ENCODE assay signal across 7 cellular contexts in genomic region chr12:121776190-121777098, GRCh38. TPM values are rescaled to one million over a fixed set of nuclear protein-coding genes. Genes with fewer than 3 reads are reported as not detected.
DNase-seq lines count a peak whose midpoint lies in the region; ATAC-seq and TF ChIP-seq lines count a peak whose summit lies in the region.

No MANE protein-coding gene starts in this region.

- no peak overlapping the region for H3K4me3 Mint-ChIP-seq in T-helper 1 cell treated with Interleukin-12 subunit alpha and Interleukin-12 subunit beta and Interleukin-4 antibody, amounts not matched to agents 30 μg/mL and 1 μg/mL, for 36 hours
- H3K4me3 Mint-ChIP-seq in activated naive CD8-positive, alpha-beta T cell treated with anti-CD3 and anti-CD28 coated beads for 36 hours, result no peak overlapping the region

- H3K27me3 ChIP-seq in left ventricle myocardium inferior (ENCODE audit: low read depth) (no peaks in the 10 kb centered on the region), spleen (replicated peaks in 1 of 7) (no peaks in the 10 kb centered on the region)

- H3K9me3 Mint-ChIP-seq in T-helper 1 cell treated with Interleukin-12 subunit alpha and Interleukin-12 subunit beta and Interleukin-4 antibody, amounts not matched to agents 30 μg/mL and 1 μg/mL, for 36 hours, result no peaks in the 10 kb centered on the region
- no peaks in the 10 kb centered on the region for H3K9me3 Mint-ChIP-seq in activated naive CD8-positive, alpha-beta T cell treated with anti-CD3 and anti-CD28 coated beads for 36 hours

- ATAC-seq in HG03025 (IDR thresholded peaks at IDR 0.05; ENCODE audit: low FRiP score, unreplicated experiment), result no peak

- no peaks in the 10 kb centered on the region for H3K27me3 Mint-ChIP-seq in T-helper 1 cell treated with Interleukin-12 subunit alpha and Interleukin-12 subunit beta and Interleukin-4 antibody, amounts not matched to agents 30 μg/mL and 1 μg/mL, for 36 hours (ENCODE audit: low read depth)
- no peaks in the 10 kb centered on the region for H3K27me3 Mint-ChIP-seq in activated naive CD8-positive, alpha-beta T cell treated with anti-CD3 and anti-CD28 coated beads for 36 hours

- intact Hi-C loops in left ventricle myocardium inferior (cut with micrococcal nuclease) (no loop called here), spleen (cut with DNase I; ENCODE audit: low total_unique reads) (no loop called here)

- TF ChIP-seq POLR2A in spleen (IDR thresholded peaks at IDR 0.05), result no peak

- H3K27ac ChIP-seq in left ventricle myocardium inferior (replicated peaks), result peak overlapping the region; percentile 42
- peak overlapping the region in 7 of 8 donors; percentile 25 to 71 (median 46) for H3K27ac ChIP-seq in spleen

- H3K36me3 ChIP-seq in left ventricle myocardium inferior (peaks cover 17% of the 10 kb centered on the region), spleen (peaks cover 2 to 40% (median 30%) of the 10 kb centered on the region in 6 donors)

- peak; percentile 88 for DNase-seq in GM12865 (ENCODE audit: low read depth)
- DNase-seq in HuH-7.5 (ENCODE audit: low spot score), result peak; percentile 88
- DNase-seq in activated naive CD8-positive, alpha-beta T cell treated with anti-CD3 and anti-CD28 coated beads for 36 hours, result peak; percentile 85
- DNase-seq in left ventricle myocardium inferior, result peak; percentile 83
- DNase-seq in spleen, result peak; percentile 98

- TF ChIP-seq CTCF in GM12865 (IDR thresholded peaks at IDR 0.05; ENCODE audit: insufficient read depth, low read depth, low read length, missing control alignments) (peak; percentile 91), left ventricle myocardium inferior (IDR thresholded peaks at IDR 0.05; ENCODE audit: borderline replicate concordance) (peak; percentile 88), spleen (IDR thresholded peaks at IDR 0.05 in 8 of 11, conservative IDR thresholded peaks at IDR 0.05 in 3 of 11) (peak; percentile 80 to 95 (median 93))

- peak overlapping the region; percentile 55 for H3K27ac Mint-ChIP-seq in T-helper 1 cell treated with Interleukin-12 subunit alpha and Interleukin-12 subunit beta and Interleukin-4 antibody, amounts not matched to agents 30 μg/mL and 1 μg/mL, for 36 hours
- H3K27ac Mint-ChIP-seq in activated naive CD8-positive, alpha-beta T cell treated with anti-CD3 and anti-CD28 coated beads for 36 hours, result peak overlapping the region; percentile 56

- H3K36me3 Mint-ChIP-seq in T-helper 1 cell treated with Interleukin-12 subunit alpha and Interleukin-12 subunit beta and Interleukin-4 antibody, amounts not matched to agents 30 μg/mL and 1 μg/mL, for 36 hours (ENCODE audit: low read depth), result peaks cover 12% of the 10 kb centered on the region
- H3K36me3 Mint-ChIP-seq in activated naive CD8-positive, alpha-beta T cell treated with anti-CD3 and anti-CD28 coated beads for 36 hours, result peaks cover 14% of the 10 kb centered on the region

- no peak overlapping the region for H3K4me3 ChIP-seq in GM12865 (ENCODE audit: low read depth, low read length)
- no peak overlapping the region for H3K4me3 ChIP-seq in left ventricle myocardium inferior
- H3K4me3 ChIP-seq in spleen, result peak overlapping the region in 1 of 8 donors; percentile 27

- WGBS in spleen, 5 donors, result 20 to 55% (median 24%) methylated on average over 8 to 24 of the region's 24 CpGs

- H3K9me3 ChIP-seq in left ventricle myocardium inferior (replicated peaks) (no peaks in the 10 kb centered on the region), spleen (no peaks in the 10 kb centered on the region)

- peaks cover 10% of the 10 kb centered on the region for H3K4me1 Mint-ChIP-seq in T-helper 1 cell treated with Interleukin-12 subunit alpha and Interleukin-12 subunit beta and Interleukin-4 antibody, amounts not matched to agents 30 μg/mL and 1 μg/mL, for 36 hours (ENCODE audit: low read depth)
- H3K4me1 Mint-ChIP-seq in activated naive CD8-positive, alpha-beta T cell treated with anti-CD3 and anti-CD28 coated beads for 36 hours, result peaks cover 16% of the 10 kb centered on the region

- H3K4me1 ChIP-seq in left ventricle myocardium inferior (peaks cover 51% of the 10 kb centered on the region), spleen (peaks cover 11 to 63% (median 39%) of the 10 kb centered on the region in 6 donors)

RNA-seq across cellular contexts. Expression of gene RHOF, which starts 17.0 kb away (rescaled TPM):
- total RNA-seq in activated naive CD8-positive, alpha-beta T cell treated with anti-CD3 and anti-CD28 coated beads for 36 hours, result 10 to 100 TPM; 78.6 to 85.5 TPM
- 44.3 TPM for total RNA-seq in left ventricle myocardium inferior
- 10 to 100 TPM; 45.2 to 71.7 (median 54.6) TPM for total RNA-seq in spleen
- polyA plus RNA-seq in spleen, result 10 to 100 TPM; 18.4 to 29.4 (median 20.3) TPM

RNA-seq across cellular contexts. Expression of gene SETD1B, which starts 27.4 kb away (rescaled TPM):
- 10 to 100 TPM; 15.0 to 15.6 TPM for total RNA-seq in activated naive CD8-positive, alpha-beta T cell treated with anti-CD3 and anti-CD28 coated beads for 36 hours
- total RNA-seq in left ventricle myocardium inferior, result 7.9 TPM
- 10 to 100 TPM; 19.9 to 37.7 (median 31.8) TPM for total RNA-seq in spleen
- polyA plus RNA-seq in spleen, result 10 to 100 TPM in 1 of 3 donors, 1 to 10 TPM in 2; 3.3 to 11.9 (median 5.3) TPM
